In genomic region chr20:5657190-5657872, GRCh38 we compare ENCODE assay signal across 8 cellular contexts. TPM values are rescaled to one million over a fixed set of nuclear protein-coding genes. Genes with fewer than 3 reads are reported as not detected.
A peak's percentile ranks its signal among the peaks of the same experiment; 100 is the strongest.
DNase-seq lines count a peak whose midpoint lies in the region; ATAC-seq and TF ChIP-seq lines count a peak whose summit lies in the region.

No MANE protein-coding gene starts in this region.

- ATAC-seq in lung (ENCODE audit: insufficient read depth, low FRiP score) (peak; percentile 64), upper lobe of right lung (peak; percentile 86), HG03159 (IDR thresholded peaks at IDR 0.05; ENCODE audit: unreplicated experiment) (no peak), GM19328 (IDR thresholded peaks at IDR 0.05; ENCODE audit: unreplicated experiment) (no peak)

- WGBS in lung, 2 donors = 11 to 17% methylated on average over 11 of the region's 11 CpGs

- no peak overlapping the region for H3K4me3 ChIP-seq in cardiac fibroblast (replicated peaks in 1 of 2; ENCODE audit: low read depth in 2 of 2, low read length in 2 of 2)
- H3K4me3 ChIP-seq in lung = no peak overlapping the region
- no peak overlapping the region for H3K4me3 ChIP-seq in upper lobe of right lung

- TF ChIP-seq CTCF in cardiac fibroblast (IDR thresholded peaks at IDR 0.05; ENCODE audit: low read depth, low read length) (no peak), lung (IDR thresholded peaks at IDR 0.05; ENCODE audit: control extremely low read depth, extremely low read depth) (no peak), upper lobe of right lung (IDR thresholded peaks at IDR 0.05) (no peak)

- DNase-seq in SKM-1 treated with dmso at 0.1 percent for 144 hours (lab: John Stamatoyannopoulos, UW; ENCODE audit: unreplicated experiment) (peak; percentile 44), SKM-1 (lab: John Stamatoyannopoulos, UW; ENCODE audit: unreplicated experiment) (no peak), cardiac fibroblast (ENCODE audit: low read depth in 2 of 2) (peak; percentile 97 to 98), lung (ENCODE audit: low spot score) (peak; percentile 56), upper lobe of right lung (no peak)
- DNase-seq in stimulated activated naive CD4-positive, alpha-beta T cell treated with Interleukin-2 at 50 U/mL for 16 hours (lab: John Stamatoyannopoulos, UW) = no peak

- no peaks in the 10 kb centered on the region for H3K9me3 ChIP-seq in lung (ENCODE audit: control insufficient read depth in 2 of 2, insufficient read depth in 1 of 2, low read length in 1 of 2)
- no peaks in the 10 kb centered on the region for H3K9me3 ChIP-seq in upper lobe of right lung

- no peaks in the 10 kb centered on the region for H3K27me3 ChIP-seq in lung (ENCODE audit: control insufficient read depth, insufficient read depth)
- H3K27me3 ChIP-seq in upper lobe of right lung = no peaks in the 10 kb centered on the region

- intact Hi-C loops in upper lobe of right lung (cut with DNase I) = no loop called here

- H3K27ac ChIP-seq in lung (ENCODE audit: low read depth in 1 of 2, low read length in 1 of 2) (peak overlapping the region; percentile 17 to 79), upper lobe of right lung (peak overlapping the region; percentile 65)

- H3K36me3 ChIP-seq in lung (ENCODE audit: control insufficient read depth in 2 of 2, insufficient read depth in 2 of 2, low read length in 2 of 2) = no peaks in the 10 kb centered on the region
- H3K36me3 ChIP-seq in upper lobe of right lung = no peaks in the 10 kb centered on the region

- H3K4me1 ChIP-seq in lung (ENCODE audit: control insufficient read depth in 2 of 2, insufficient read depth in 2 of 2, low read length in 2 of 2) (peaks cover 10 to 17% of the 10 kb centered on the region in 2 donors), upper lobe of right lung (peaks cover 35% of the 10 kb centered on the region)

RNA-seq across cellular contexts. Expression of gene GPCPD1, which starts 46.5 kb away (rescaled TPM):
- total RNA-seq in lung = 10 to 100 TPM; 78.2 to 94.0 TPM
- polyA plus RNA-seq in lung = 10 to 100 TPM; 26.8 to 44.1 TPM
- 104 TPM for total RNA-seq in upper lobe of right lung

Comparison
In these comparisons a context has a peak if more than half of its experiments do, and no peak if none do; other contexts are left out.
1. DNase-seq: peak in SKM-1 treated with dmso at 0.1 percent for 144 hours (single experiment), cardiac fibroblast (2 of 2) and lung (single experiment); none in SKM-1 (single experiment), upper lobe of right lung (single experiment) and stimulated activated naive CD4-positive, alpha-beta T cell treated with Interleukin-2 at 50 U/mL for 16 hours (single experiment).
2. ATAC-seq: peak in lung (single experiment) and upper lobe of right lung (single experiment); none in HG03159 (single experiment) and GM19328 (single experiment).